15 cellular contexts compared by ENCODE assay signal in the genomic region with DNA sequence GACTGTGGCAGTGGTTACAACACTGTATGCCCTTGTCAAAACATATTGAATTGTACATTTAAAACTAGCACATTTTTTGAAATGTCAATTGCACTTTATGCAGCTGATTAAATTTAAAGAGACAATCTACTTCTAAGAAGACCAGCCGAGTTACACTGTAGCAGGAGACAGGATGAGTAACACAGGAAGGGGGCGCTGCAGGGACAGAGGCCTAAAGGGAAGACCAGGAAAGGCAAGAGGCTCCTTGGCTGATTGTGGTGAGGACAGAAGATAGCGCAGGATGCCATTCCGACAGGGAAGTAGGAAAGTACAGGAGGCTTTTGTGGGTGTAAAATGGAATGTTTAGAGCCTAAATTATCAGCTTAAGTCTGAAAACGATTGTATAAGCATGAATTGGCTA. TPM values are rescaled to one million over a fixed set of nuclear protein-coding genes. Genes with fewer than 3 reads are reported as not detected.
DNase-seq lines count a peak whose midpoint lies in the region; ATAC-seq and TF ChIP-seq lines count a peak whose summit lies in the region.
"Had no signal": no experiment of that assay in that cellular context is flagged by ENCODE, and none has a peak within 500 bp of the region (broad histone marks: within the 10 kb centered on the region; RNA-seq: fewer than 3 reads in every experiment).

No MANE protein-coding gene starts in this region.

- no peak overlapping the region for H3K4me3 ChIP-seq in brain microvascular endothelial cell (ENCODE audit: low read depth, low read length)
- no peak overlapping the region for H3K4me3 ChIP-seq in mesendoderm (ENCODE audit: low read length)
- no peak overlapping the region for H3K4me3 ChIP-seq in spleen
- H3K4me3 ChIP-seq: gastroesophageal sphincter, right lobe of liver had no signal

- TF ChIP-seq POLR2A in spleen (IDR thresholded peaks at IDR 0.05): no peak

- H3K9me3 ChIP-seq in spleen: no peaks in the 10 kb centered on the region
- H3K9me3 ChIP-seq: gastroesophageal sphincter, right lobe of liver had no signal

- H4K5ac ChIP-seq in mesendoderm (ENCODE audit: low read length): no peak overlapping the region

- H3K4me1 ChIP-seq in mesendoderm (ENCODE audit: control insufficient read depth, low read depth, low read length) (no peaks in the 10 kb centered on the region), spleen (no peaks in the 10 kb centered on the region)
- H3K4me1 ChIP-seq: gastroesophageal sphincter, right lobe of liver had no signal

- ATAC-seq in HG02840 (IDR thresholded peaks at IDR 0.05; ENCODE audit: low FRiP score, unreplicated experiment) (no peak), GM21825 (IDR thresholded peaks at IDR 0.05; ENCODE audit: unreplicated experiment) (no peak)
- ATAC-seq: gastroesophageal sphincter; left colon; naive thymus-derived CD4-positive, alpha-beta T cell; right lobe of liver had no signal

- peak; percentile 45 for TF ChIP-seq CTCF in brain microvascular endothelial cell (IDR thresholded peaks at IDR 0.05; ENCODE audit: low read depth, low read length, missing control alignments)
- no peak for TF ChIP-seq CTCF in spleen (IDR thresholded peaks at IDR 0.05 in 8 of 11, conservative IDR thresholded peaks at IDR 0.05 in 3 of 11)

- H3K18ac ChIP-seq in mesendoderm (ENCODE audit: low read length): no peak overlapping the region

- no peak overlapping the region for H3K27ac ChIP-seq in brain microvascular endothelial cell
- no peak overlapping the region for H3K27ac ChIP-seq in mesendoderm (ENCODE audit: low read depth, low read length)
- no peak overlapping the region for H3K27ac ChIP-seq in spleen
- H3K27ac ChIP-seq: gastroesophageal sphincter, right lobe of liver had no signal

- DNase-seq in Daoy (ENCODE audit: low read depth) (peak; percentile 30), HT1080 (ENCODE audit: low read depth) (peak; percentile 58), brain microvascular endothelial cell (no peak), mesendoderm (peak; percentile 87), spleen (no peak)
- DNase-seq: activated effector memory CD4-positive, alpha-beta T cell treated with Interleukin-2 at 50 U/mL for 16 hours; effector CD4-positive, alpha-beta T cell; Kasumi-1; left colon; naive thymus-derived CD4-positive, alpha-beta T cell; right lobe of liver; T-helper 2 cell had no signal

- H2BK15ac ChIP-seq in mesendoderm (replicated peaks; ENCODE audit: low read depth): no peak overlapping the region

- H3K23ac ChIP-seq in mesendoderm (ENCODE audit: low read length): no peak overlapping the region

- no peaks in the 10 kb centered on the region for H3K79me1 ChIP-seq in mesendoderm (ENCODE audit: low read length)

- H3K27me3 ChIP-seq in brain microvascular endothelial cell (replicated peaks) (no peaks in the 10 kb centered on the region), mesendoderm (ENCODE audit: insufficient read depth, low read length, poor library complexity) (no peaks in the 10 kb centered on the region), spleen (replicated peaks in 1 of 7) (no peaks in the 10 kb centered on the region)
- H3K27me3 ChIP-seq: gastroesophageal sphincter, right lobe of liver had no signal

- intact Hi-C loops in spleen (cut with DNase I; ENCODE audit: low total_unique reads): no loop called here

- no peak overlapping the region for H2BK120ac ChIP-seq in mesendoderm (ENCODE audit: low read depth, low read length)

- H3K36me3 ChIP-seq in brain microvascular endothelial cell (replicated peaks) (no peaks in the 10 kb centered on the region), mesendoderm (ENCODE audit: control insufficient read depth, insufficient read depth, low read length) (no peaks in the 10 kb centered on the region), spleen (no peaks in the 10 kb centered on the region)
- H3K36me3 ChIP-seq: gastroesophageal sphincter, right lobe of liver had no signal

- H2BK5ac ChIP-seq in mesendoderm (ENCODE audit: low read length): no peak overlapping the region

- no peak overlapping the region for H3K4ac ChIP-seq in mesendoderm (ENCODE audit: low read depth, low read length)

- no CpG with 5 or more reads among the region's 5 CpGs for WGBS in mesendoderm (ENCODE audit: extremely low coverage, insufficient coverage, low lambda C conversion rate)
- WGBS in spleen, 5 donors: 65 to 81% (median 74%) methylated on average over 5 of the region's 5 CpGs

- in situ Hi-C loops in brain microvascular endothelial cell (cut with HindIII; ENCODE audit: low pct_ligation_motif_present, low sequenced_read_pairs): no loop called here

- no peaks in the 10 kb centered on the region for H3K79me2 ChIP-seq in mesendoderm (ENCODE audit: control insufficient read depth, insufficient read depth, low read length)

- H3K4me2 ChIP-seq in mesendoderm (ENCODE audit: low read length): no peak overlapping the region

- H4K8ac ChIP-seq in mesendoderm (ENCODE audit: low read depth, low read length): no peak overlapping the region

- no peak overlapping the region for H3K56ac ChIP-seq in mesendoderm (ENCODE audit: low read length)

- no peak overlapping the region for H3K9ac ChIP-seq in mesendoderm (ENCODE audit: low read length)

- no peak overlapping the region for H2AK5ac ChIP-seq in mesendoderm (ENCODE audit: low read length)

RNA-seq across cellular contexts. Expression of a gene that starts 28.2 kb away (rescaled TPM):
- 3.8 and 5.0 TPM in 2 replicates for total RNA-seq in Daoy (2014; rRNA removed; shearing (Covaris generic))
- 0.33 TPM in 1 of 2 replicates, not detected in the other for total RNA-seq in HT1080 (2014; rRNA removed; shearing (Covaris generic))
- 0.60 and 1.4 TPM in 2 replicates for polyA plus RNA-seq in HT1080 (2015; cell fraction: cytosol; rRNA removed)
- polyA plus RNA-seq in HT1080 (2015; cell fraction: nucleus; rRNA removed): 0.36 and 0.81 TPM in 2 replicates
- 8.9 TPM for polyA plus RNA-seq in mesendoderm (2013, experiment 1 of 2)
- 9.3 TPM for polyA plus RNA-seq in mesendoderm (2013, experiment 2 of 2)
- 1 to 10 TPM; 3.2 to 9.3 (median 6.0) TPM for total RNA-seq in spleen
- polyA plus RNA-seq in spleen: under 1 TPM; 0.17 to 0.86 (median 0.28) TPM

Comparison
In these comparisons a context has a peak if more than half of its experiments do, and no peak if none do; other contexts are left out.
1. DNase-seq: peak in Daoy (single experiment), HT1080 (single experiment) and mesendoderm (single experiment); none in brain microvascular endothelial cell (single experiment) and spleen (single experiment).